Comparison of ENCODE assay signal across 8 cellular contexts in the genomic region with DNA sequence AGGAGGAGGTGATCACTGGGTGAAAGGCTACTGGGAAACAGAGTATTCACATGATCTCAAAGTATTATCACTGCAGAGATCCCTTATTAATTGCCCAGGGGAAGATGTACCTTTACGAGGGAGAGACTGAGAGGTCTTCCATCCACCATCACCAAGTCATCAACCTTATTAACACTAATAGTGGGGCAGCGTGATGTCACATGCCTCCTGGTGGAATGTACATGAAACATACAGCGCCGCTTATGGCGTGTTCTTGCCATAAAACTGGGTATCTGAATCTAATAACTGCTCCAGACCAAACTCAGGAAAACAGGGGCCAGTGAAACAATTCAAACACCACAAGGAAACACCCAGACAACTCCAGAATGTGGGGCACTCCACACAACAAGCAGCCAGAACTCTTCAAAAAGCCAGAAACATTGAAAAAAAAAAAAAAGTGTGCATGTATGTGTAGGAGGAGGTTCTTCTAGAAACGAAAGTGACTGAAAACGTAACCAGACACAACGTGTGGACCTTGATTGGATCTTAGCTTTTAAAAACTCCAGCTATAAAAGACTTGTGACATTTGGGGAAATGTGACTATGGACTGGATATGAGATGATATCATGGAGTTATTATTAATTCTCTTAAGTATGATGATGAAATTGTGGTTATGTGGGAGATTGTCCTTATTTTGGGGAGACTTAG. TPM values are rescaled to one million over a fixed set of nuclear protein-coding genes. Genes with fewer than 3 reads are reported as not detected.
A peak's percentile ranks its signal among the peaks of the same experiment; 100 is the strongest.
DNase-seq lines count a peak whose midpoint lies in the region; ATAC-seq, FAIRE-seq and TF ChIP-seq lines count a peak whose summit lies in the region.

No MANE protein-coding gene starts in this region.

- peaks cover 40% of the 10 kb centered on the region for H3K79me2 ChIP-seq in PC-3 (ENCODE audit: low read length)

- no peak for TF ChIP-seq POLR2A in breast epithelium (IDR thresholded peaks at IDR 0.05)

- no peaks in the 10 kb centered on the region for H3K27me3 ChIP-seq in PC-3 (ENCODE audit: low read length)
- H3K27me3 ChIP-seq in breast epithelium = no peaks in the 10 kb centered on the region
- no peaks in the 10 kb centered on the region for H3K27me3 ChIP-seq in pancreas

- no peak for FAIRE-seq in pancreas (lab: Jason Lieb, UNC)

- H3K27ac ChIP-seq in PC-3 (ENCODE audit: low read length) = no peak overlapping the region
- H3K27ac ChIP-seq in breast epithelium = peak overlapping the region; percentile 73 to 77
- H3K27ac ChIP-seq in pancreas = peak overlapping the region in 3 of 4 donors; percentile 22 to 72 (median 50)

- no peaks in the 10 kb centered on the region for H3K9me2 ChIP-seq in PC-3 (replicated peaks; ENCODE audit: low read length)

- 57 to 61% methylated on average over 8 of the region's 8 CpGs for WGBS in pancreas, 2 donors

- H3K4me2 ChIP-seq in PC-3 (ENCODE audit: low read length) = no peak overlapping the region

- no TSS peak for BruUV-seq in PC-3 (replicated peaks; lab: Mats Ljungman, UMichigan)

- H3K4me1 ChIP-seq in PC-3 (ENCODE audit: insufficient read depth, low read length) (peaks cover 21% of the 10 kb centered on the region), breast epithelium (peaks cover 0 to 6% of the 10 kb centered on the region in 2 donors), pancreas (peaks cover 30 to 57% (median 34%) of the 10 kb centered on the region in 3 donors)

- peak; percentile 38; the same call in 1 of the 2 replicates for TF ChIP-seq CTCF in PC-3 (conservative IDR thresholded peaks at IDR 0.05; ENCODE audit: low read depth, low read length)
- TF ChIP-seq CTCF in breast epithelium (IDR thresholded peaks at IDR 0.05) = no peak
- no peak for TF ChIP-seq CTCF in pancreas (IDR thresholded peaks at IDR 0.05)

- H3K9ac ChIP-seq in PC-3 (ENCODE audit: low read length) = no peak overlapping the region

- ATAC-seq in PC-3 (no peak), pancreas (peak in 1 of 4 donors; percentile 12)

- H3K36me3 ChIP-seq in PC-3 (ENCODE audit: low read depth, low read length) = no peaks in the 10 kb centered on the region
- no peaks in the 10 kb centered on the region for H3K36me3 ChIP-seq in breast epithelium
- no peaks in the 10 kb centered on the region for H3K36me3 ChIP-seq in pancreas

- intact Hi-C loops in PC-3 (cut with micrococcal nuclease) (no loop called here), breast epithelium (cut with DNase I; ENCODE audit: low total_unique reads) (no loop called here), pancreas (cut with DNase I) (no loop called here)

- POLR2A ChIA-PET in PC-3 (lab: Charles Lee; ENCODE audit: unreplicated experiment) = interaction anchor here (0.6 kb wide), 1 partner anchor 237 kb away, joined by 5 read pairs; no protein-coding TSS in a partner anchor

- no peak overlapping the region for H3K4me3 ChIP-seq in PC-3 (ENCODE audit: low read length)
- H3K4me3 ChIP-seq in breast epithelium = peak overlapping the region in 2 of 3 donors; percentile 19 to 22
- peak overlapping the region in 1 of 4 donors; percentile 1 for H3K4me3 ChIP-seq in pancreas

- no peaks in the 10 kb centered on the region for H3K9me3 ChIP-seq in PC-3 (ENCODE audit: low read length)
- H3K9me3 ChIP-seq in breast epithelium = no peaks in the 10 kb centered on the region
- no peaks in the 10 kb centered on the region for H3K9me3 ChIP-seq in pancreas

- H3F3A ChIP-seq in PC-3 (ENCODE audit: low read length, unreplicated experiment) = no peaks in the 10 kb centered on the region

- peak; percentile 11 for DNase-seq in EL
- DNase-seq in PC-3 = no peak
- no peak for DNase-seq in breast epithelium (ENCODE audit: low spot score in 2 of 2)
- no peak for DNase-seq in pancreas
- DNase-seq in GF-D8 (lab: John Stamatoyannopoulos, UW) = no peak
- DNase-seq in foreskin melanocyte = no peak
- DNase-seq in midbrain (lab: John Stamatoyannopoulos, UW) = no peak
- DNase-seq in DMS53 treated with DMSO at 0.1 percent for 48 hours (lab: John Stamatoyannopoulos, UW; ENCODE audit: unreplicated experiment) = no peak

- CTCF ChIA-PET in PC-3 (lab: Charles Lee) = interaction anchor here (0.7 kb wide), 1 partner anchor 268 kb away, joined by 3 read pairs; a partner anchor contains a TSS

- no peaks in the 10 kb centered on the region for H4K20me1 ChIP-seq in PC-3 (ENCODE audit: low read length)

- no peak overlapping the region for H2AFZ ChIP-seq in PC-3 (ENCODE audit: low read length)

RNA-seq across cellular contexts. Expression of a gene that starts 4.6 kb away (rescaled TPM):
- total RNA-seq in PC-3 (2014; rRNA removed) = 18.5 and 29.7 TPM in 2 replicates
- 10 to 100 TPM; 14.0 to 18.7 (median 14.7) TPM for total RNA-seq in breast epithelium
- 10 to 100 TPM in 4 of 6 donors, 1 to 10 TPM in 2; 7.7 to 16.0 (median 13.6) TPM for total RNA-seq in pancreas
- polyA plus RNA-seq in pancreas = 10 to 100 TPM in 1 of 2 donors, 1 to 10 TPM in 1; 5.0 to 19.9 TPM

RNA-seq across cellular contexts. Expression of a gene that starts 57.9 kb away (rescaled TPM):
- total RNA-seq in PC-3 (2014; rRNA removed) (0.66 and 0.69 TPM in 2 replicates), breast epithelium (10 to 100 TPM in 1 of 3 donors, 1 to 10 TPM in 2; 5.9 to 13.0 (median 6.9) TPM), pancreas (under 1 TPM in 3 of 6 donors, not detected in 3; 0.42 to 0.55 (median 0.47) TPM)
- polyA plus RNA-seq in pancreas = 10 to 100 TPM; 35.2 to 63.7 TPM
